9 cellular contexts compared by ENCODE assay signal in genomic region chr1:237901284-237901870, GRCh38. TPM values are rescaled to one million over a fixed set of nuclear protein-coding genes. Genes with fewer than 3 reads are reported as not detected.
DNase-seq lines count a peak whose midpoint lies in the region; ATAC-seq and TF ChIP-seq lines count a peak whose summit lies in the region.
"Had no signal": no experiment of that assay in that cellular context is flagged by ENCODE, and none has a peak within 500 bp of the region (broad histone marks: within the 10 kb centered on the region; RNA-seq: fewer than 3 reads in every experiment).

No MANE protein-coding gene starts in this region.

- ATAC-seq in body of pancreas, result peak; percentile 60

- intact Hi-C loops in body of pancreas (cut with DNase I), result no loop called here

- no peaks in the 10 kb centered on the region for H3K27me3 ChIP-seq in body of pancreas
- H3K27me3 ChIP-seq: BLaER1 had no signal

- H3K4me1 Mint-ChIP-seq in neural crest cell, result no peaks in the 10 kb centered on the region

- no peaks in the 10 kb centered on the region for H3K36me3 Mint-ChIP-seq in neural crest cell (ENCODE audit: low read depth)

- no peak overlapping the region for H3K4me3 Mint-ChIP-seq in neural crest cell

- no peak for TF ChIP-seq POLR2A in body of pancreas (IDR thresholded peaks at IDR 0.05)

- H3K36me3 ChIP-seq in body of pancreas (replicated peaks in 1 of 2; ENCODE audit: insufficient read depth in 1 of 2, low read depth in 2 of 2), result no peaks in the 10 kb centered on the region
- H3K36me3 ChIP-seq: BLaER1 had no signal

- 33% methylated on average over 4 of the region's 4 CpGs for WGBS in body of pancreas, 2 donors

- DNase-seq in NCI-H510A treated with DMSO at 0.1 percent for 48 hours (lab: John Stamatoyannopoulos, UW) (peak; percentile 4), NCI-H510A (lab: John Stamatoyannopoulos, UW) (no peak), LHCN-M2 (ENCODE audit: low read depth) (peak; percentile 17), body of pancreas (peak; percentile 12 to 32 (median 26)), neural crest cell (ENCODE audit: low read depth, low spot score) (no peak), GM03348 (ENCODE audit: low spot score) (no peak), germinal center (ENCODE audit: low spot score) (no peak)
- no peak for DNase-seq in activated CD4-positive, CD25-positive, alpha-beta regulatory T cell (lab: John Stamatoyannopoulos, UW)

- no peak overlapping the region for H3K27ac ChIP-seq in body of pancreas
- H3K27ac ChIP-seq: BLaER1 had no signal

- H3K27me3 Mint-ChIP-seq in neural crest cell (ENCODE audit: low read depth), result no peaks in the 10 kb centered on the region

- H3K4me1 ChIP-seq in body of pancreas, result peaks cover 8% of the 10 kb centered on the region
- H3K4me1 ChIP-seq: BLaER1 had no signal

- peaks cover 5% of the 10 kb centered on the region for H3K9me3 Mint-ChIP-seq in neural crest cell

- TF ChIP-seq CTCF in body of pancreas (IDR thresholded peaks at IDR 0.05) (peak in 6 of 7 experiments; percentile 36 to 46 (median 41)), neural crest cell (conservative IDR thresholded peaks at IDR 0.05) (peak; percentile 66)

- H3K27ac Mint-ChIP-seq in neural crest cell (ENCODE audit: unreplicated experiment), result no peak overlapping the region

- H3K4me3 ChIP-seq in body of pancreas, result no peak overlapping the region
- H3K4me3 ChIP-seq: BLaER1 had no signal

- H3K9me3 ChIP-seq in body of pancreas, result no peaks in the 10 kb centered on the region
- H3K9me3 ChIP-seq: BLaER1 had no signal

RNA-seq across cellular contexts. Expression of gene ZP4, which starts 10.7 kb away (rescaled TPM):
- total RNA-seq in LHCN-M2 (2014; rRNA removed), result not detected in 2 replicates
- polyA plus RNA-seq in LHCN-M2 (2012), result not detected
- not detected for total RNA-seq in body of pancreas
- total RNA-seq in neural crest cell, result not detected in 2 replicates

Comparison
In these comparisons a context has a peak if more than half of its experiments do, and no peak if none do; other contexts are left out.
1. DNase-seq: peak in NCI-H510A treated with DMSO at 0.1 percent for 48 hours (single experiment), LHCN-M2 (single experiment) and body of pancreas (4 of 4); none in NCI-H510A (single experiment), neural crest cell (single experiment), GM03348 (single experiment), germinal center (single experiment) and activated CD4-positive, CD25-positive, alpha-beta regulatory T cell (0 of 4).